17 cellular contexts compared by ENCODE assay signal in the genomic region with DNA sequence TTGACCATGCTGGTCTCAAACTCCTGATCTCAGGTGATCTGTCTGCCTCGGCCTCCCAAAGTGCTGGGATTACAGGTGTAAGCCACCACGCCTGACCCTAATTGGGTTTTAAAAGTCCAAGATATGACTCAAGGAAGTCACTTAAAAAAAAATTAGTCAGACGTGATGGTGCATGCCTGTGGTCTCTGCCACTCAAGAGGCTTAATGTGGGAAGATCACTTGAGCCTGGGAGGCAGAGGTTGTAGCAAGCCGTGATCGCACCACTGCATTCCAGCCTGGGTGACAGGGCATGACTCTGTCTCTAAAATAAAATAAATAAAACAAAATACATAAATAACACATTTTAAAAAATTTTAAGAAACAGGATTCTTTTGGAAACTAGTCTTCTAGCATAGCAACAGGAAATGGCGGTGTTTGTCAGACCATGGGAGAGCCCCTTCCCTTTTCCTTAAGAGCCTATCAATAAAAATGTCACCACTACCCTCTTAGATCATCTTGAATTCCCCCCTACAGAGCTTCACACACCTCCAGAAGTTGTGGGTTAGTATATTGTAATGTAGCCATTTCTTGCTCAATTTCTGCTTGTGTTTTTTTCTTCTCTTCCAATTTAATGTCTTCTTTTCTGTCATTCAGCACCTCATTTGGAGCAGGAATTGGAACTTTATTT. TPM values are rescaled to one million over a fixed set of nuclear protein-coding genes. Genes with fewer than 3 reads are reported as not detected.
DNase-seq lines count a peak whose midpoint lies in the region; ATAC-seq and TF ChIP-seq lines count a peak whose summit lies in the region.
"Had no signal": no experiment of that assay in that cellular context is flagged by ENCODE, and none has a peak within 500 bp of the region (broad histone marks: within the 10 kb centered on the region; RNA-seq: fewer than 3 reads in every experiment).

No MANE protein-coding gene starts in this region.

- ATAC-seq in activated naive CD8-positive, alpha-beta T cell treated with anti-CD3 and anti-CD28 coated beads, Interleukin-2, amount 50 U/mL, for 24 hours: peak; percentile 71
- ATAC-seq in left colon: no peak
- no peak for ATAC-seq in HG03045 (IDR thresholded peaks at IDR 0.05; ENCODE audit: unreplicated experiment)
- ATAC-seq: left lobe of liver; right lobe of liver; stimulated activated memory B cell treated with anti-CD40 and anti-IgM and Interleukin-4, amounts not matched to agents 10 μg/mL and 1 μg/mL and 100 μg/mL, for 72 hours had no signal

- H3K4me1 ChIP-seq in HEK293 (ENCODE audit: control insufficient read depth, insufficient read depth, low read length) (no peaks in the 10 kb centered on the region), vagina (no peaks in the 10 kb centered on the region)
- H3K4me1 ChIP-seq: right lobe of liver had no signal

- H3K27ac ChIP-seq in HEK293 (ENCODE audit: extremely low read depth, low read depth, low read length) (no peak overlapping the region), vagina (no peak overlapping the region)
- H3K27ac ChIP-seq: right lobe of liver had no signal

- DNase-seq in AG10803 (ENCODE audit: low read depth): peak; percentile 66
- DNase-seq in activated naive CD8-positive, alpha-beta T cell treated with anti-CD3 and anti-CD28 coated beads, Interleukin-2, amount 50 U/mL, for 24 hours: no peak
- DNase-seq in kidney epithelial cell (ENCODE audit: low read depth): peak; percentile 69
- DNase-seq in NCI-H1694 treated with DMSO at 0.1 percent for 48 hours (lab: John Stamatoyannopoulos, UW): no peak
- no peak for DNase-seq in left colon
- DNase-seq in vagina (ENCODE audit: extremely low spot score in 2 of 2): no peak
- DNase-seq: activated CD4-positive, CD25-positive, alpha-beta regulatory T cell treated with anti-CD3 and anti-CD28 coated beads, Interleukin-2, amount 50 U/mL, for 72 hours; C1 segment of cervical spinal cord; DND-41; NCI-H1048; right lobe of liver; stimulated activated CD4-positive, alpha-beta T cell treated with anti-CD3 and anti-CD28 coated beads, Interleukin-4, amount 100 ng/mL, for 4 hours had no signal

- no peaks in the 10 kb centered on the region for H3K27me3 Mint-ChIP-seq in activated naive CD8-positive, alpha-beta T cell treated with anti-CD3 and anti-CD28 coated beads, Interleukin-2, amount 50 U/mL, for 24 hours
- H3K27me3 Mint-ChIP-seq: stimulated activated memory B cell treated with anti-CD40 and anti-IgM and Interleukin-4, amounts not matched to agents 10 μg/mL and 1 μg/mL and 100 μg/mL, for 72 hours had no signal

- intact Hi-C loops in left colon (cut with DNase I, micrococcal nuclease) (no loop called here), vagina (cut with DNase I) (no loop called here)

- CTCF ChIA-PET in HEK293 (lab: Yijun Ruan, JAX): interaction anchor here (1.4 kb wide), 1 partner anchor 10 kb away, joined by 3 read pairs; no protein-coding TSS in a partner anchor

- POLR2A ChIA-PET in HEK293 (lab: Yijun Ruan, JAX): no interaction called here

- no peaks in the 10 kb centered on the region for H3K27me3 ChIP-seq in kidney epithelial cell (ENCODE audit: control insufficient read depth, insufficient read depth, low read length)
- H3K27me3 ChIP-seq in vagina: no peaks in the 10 kb centered on the region
- H3K27me3 ChIP-seq: right lobe of liver had no signal

- H3K9me3 ChIP-seq in HEK293 (ENCODE audit: control insufficient read depth, insufficient read depth, low read depth, low read length) (no peaks in the 10 kb centered on the region), vagina (no peaks in the 10 kb centered on the region)
- H3K9me3 ChIP-seq: right lobe of liver had no signal

- no peak overlapping the region for H3K4me3 Mint-ChIP-seq in activated naive CD8-positive, alpha-beta T cell treated with anti-CD3 and anti-CD28 coated beads, Interleukin-2, amount 50 U/mL, for 24 hours
- H3K4me3 Mint-ChIP-seq: nephron; stimulated activated memory B cell treated with anti-CD40 and anti-IgM and Interleukin-4, amounts not matched to agents 10 μg/mL and 1 μg/mL and 100 μg/mL, for 72 hours had no signal

- no peak for TF ChIP-seq CTCF in AG10803 (conservative IDR thresholded peaks at IDR 0.05; ENCODE audit: low read length)
- no peak for TF ChIP-seq CTCF in HEK293 (tag by site-specific recombination; IDR thresholded peaks at IDR 0.05)
- TF ChIP-seq CTCF in kidney epithelial cell (IDR thresholded peaks at IDR 0.05; ENCODE audit: insufficient read depth, low read length, poor library complexity, severe bottlenecking): no peak
- TF ChIP-seq CTCF in vagina (IDR thresholded peaks at IDR 0.05): no peak

- H3K4me1 Mint-ChIP-seq in activated naive CD8-positive, alpha-beta T cell treated with anti-CD3 and anti-CD28 coated beads, Interleukin-2, amount 50 U/mL, for 24 hours: peaks cover 8% of the 10 kb centered on the region
- H3K4me1 Mint-ChIP-seq: stimulated activated memory B cell treated with anti-CD40 and anti-IgM and Interleukin-4, amounts not matched to agents 10 μg/mL and 1 μg/mL and 100 μg/mL, for 72 hours had no signal

- peaks cover 30 to 88% of the 10 kb centered on the region in 2 experiments for H3K36me3 ChIP-seq in HEK293 (ENCODE audit: control insufficient read depth in 2 of 2, insufficient read depth in 1 of 2, low read length in 2 of 2)
- H3K36me3 ChIP-seq in kidney epithelial cell (ENCODE audit: control insufficient read depth, insufficient read depth, low read length): no peaks in the 10 kb centered on the region
- H3K36me3 ChIP-seq in vagina: peaks cover 0 to 51% of the 10 kb centered on the region in 2 donors

- H3K36me3 Mint-ChIP-seq in activated naive CD8-positive, alpha-beta T cell treated with anti-CD3 and anti-CD28 coated beads, Interleukin-2, amount 50 U/mL, for 24 hours (ENCODE audit: low read depth): peaks cover 52% of the 10 kb centered on the region

- H3K4me3 ChIP-seq in AG10803 (ENCODE audit: low read length): no peak overlapping the region
- H3K4me3 ChIP-seq in HEK293 (ENCODE audit: low read depth, low read length): no peak overlapping the region
- H3K4me3 ChIP-seq in kidney epithelial cell (ENCODE audit: low read depth, low read length): no peak overlapping the region
- H3K4me3 ChIP-seq in vagina: no peak overlapping the region
- H3K4me3 ChIP-seq: right lobe of liver had no signal

- H3K27ac Mint-ChIP-seq in activated naive CD8-positive, alpha-beta T cell treated with anti-CD3 and anti-CD28 coated beads, Interleukin-2, amount 50 U/mL, for 24 hours: peak overlapping the region; percentile 35
- H3K27ac Mint-ChIP-seq: stimulated activated memory B cell treated with anti-CD40 and anti-IgM and Interleukin-4, amounts not matched to agents 10 μg/mL and 1 μg/mL and 100 μg/mL, for 72 hours had no signal

- no peak for TF ChIP-seq POLR2A in vagina (IDR thresholded peaks at IDR 0.05)

- H3K9me3 Mint-ChIP-seq in activated naive CD8-positive, alpha-beta T cell treated with anti-CD3 and anti-CD28 coated beads, Interleukin-2, amount 50 U/mL, for 24 hours: no peaks in the 10 kb centered on the region
- H3K9me3 Mint-ChIP-seq: nephron; stimulated activated memory B cell treated with anti-CD40 and anti-IgM and Interleukin-4, amounts not matched to agents 10 μg/mL and 1 μg/mL and 100 μg/mL, for 72 hours had no signal

TF ChIP-seq in HEK293, 187 proteins besides CTCF, POLR2A, EP300 and RAD21 (continues in another document):
- TF ChIP-seq ZFP69B (tag by site-specific recombination; IDR thresholded peaks at IDR 0.05): no peak
- TF ChIP-seq, protein P1, sequence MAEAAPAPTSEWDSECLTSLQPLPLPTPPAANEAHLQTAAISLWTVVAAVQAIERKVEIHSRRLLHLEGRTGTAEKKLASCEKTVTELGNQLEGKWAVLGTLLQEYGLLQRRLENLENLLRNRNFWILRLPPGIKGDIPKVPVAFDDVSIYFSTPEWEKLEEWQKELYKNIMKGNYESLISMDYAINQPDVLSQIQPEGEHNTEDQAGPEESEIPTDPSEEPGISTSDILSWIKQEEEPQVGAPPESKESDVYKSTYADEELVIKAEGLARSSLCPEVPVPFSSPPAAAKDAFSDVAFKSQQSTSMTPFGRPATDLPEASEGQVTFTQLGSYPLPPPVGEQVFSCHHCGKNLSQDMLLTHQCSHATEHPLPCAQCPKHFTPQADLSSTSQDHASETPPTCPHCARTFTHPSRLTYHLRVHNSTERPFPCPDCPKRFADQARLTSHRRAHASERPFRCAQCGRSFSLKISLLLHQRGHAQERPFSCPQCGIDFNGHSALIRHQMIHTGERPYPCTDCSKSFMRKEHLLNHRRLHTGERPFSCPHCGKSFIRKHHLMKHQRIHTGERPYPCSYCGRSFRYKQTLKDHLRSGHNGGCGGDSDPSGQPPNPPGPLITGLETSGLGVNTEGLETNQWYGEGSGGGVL (tag by site-specific recombination; IDR thresholded peaks at IDR 0.05): no peak
- TF ChIP-seq, protein P2, sequence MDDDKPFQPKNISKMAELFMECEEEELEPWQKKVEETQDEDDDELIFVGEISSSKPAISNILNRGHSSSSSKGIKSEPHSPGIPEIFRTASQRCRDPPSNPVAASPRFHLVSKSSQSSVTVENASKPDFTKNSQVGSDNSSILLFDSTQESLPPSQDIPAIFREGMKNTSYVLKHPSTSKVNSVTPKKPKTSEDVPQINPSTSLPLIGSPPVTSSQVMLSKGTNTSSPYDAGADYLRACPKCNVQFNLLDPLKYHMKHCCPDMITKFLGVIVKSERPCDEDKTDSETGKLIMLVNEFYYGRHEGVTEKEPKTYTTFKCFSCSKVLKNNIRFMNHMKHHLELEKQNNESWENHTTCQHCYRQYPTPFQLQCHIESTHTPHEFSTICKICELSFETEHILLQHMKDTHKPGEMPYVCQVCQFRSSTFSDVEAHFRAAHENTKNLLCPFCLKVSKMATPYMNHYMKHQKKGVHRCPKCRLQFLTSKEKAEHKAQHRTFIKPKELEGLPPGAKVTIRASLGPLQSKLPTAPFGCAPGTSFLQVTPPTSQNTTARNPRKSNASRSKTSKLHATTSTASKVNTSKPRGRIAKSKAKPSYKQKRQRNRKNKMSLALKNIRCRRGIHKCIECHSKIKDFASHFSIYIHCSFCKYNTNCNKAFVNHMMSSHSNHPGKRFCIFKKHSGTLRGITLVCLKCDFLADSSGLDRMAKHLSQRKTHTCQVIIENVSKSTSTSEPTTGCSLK (tag by site-specific recombination; IDR thresholded peaks at IDR 0.05): no peak
- TF ChIP-seq, protein P3, sequence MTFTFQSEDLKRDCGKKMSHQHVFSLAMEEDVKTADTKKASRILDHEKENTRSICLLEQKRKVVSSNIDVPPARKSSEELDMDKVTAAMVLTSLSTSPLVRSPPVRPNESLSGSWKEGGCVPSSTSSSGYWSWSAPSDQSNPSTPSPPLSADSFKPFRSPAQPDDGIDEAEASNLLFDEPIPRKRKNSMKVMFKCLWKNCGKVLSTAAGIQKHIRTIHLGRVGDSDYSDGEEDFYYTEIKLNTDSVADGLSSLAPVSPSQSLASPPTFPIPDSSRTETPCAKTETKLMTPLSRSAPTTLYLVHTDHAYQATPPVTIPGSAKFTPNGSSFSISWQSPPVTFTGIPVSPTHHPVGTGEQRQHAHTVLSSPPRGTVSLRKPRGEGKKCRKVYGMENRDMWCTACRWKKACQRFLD (tag by site-specific recombination; IDR thresholded peaks at IDR 0.05): no peak
- peak; percentile 56 for TF ChIP-seq GLIS1 (tag by site-specific recombination; IDR thresholded peaks at IDR 0.05)

RNA-seq across cellular contexts. Expression of gene SFT2D3, which starts 20.1 kb away (rescaled TPM):
- total RNA-seq in kidney epithelial cell: 7.1 and 8.7 TPM in 2 replicates
- 1 to 10 TPM; 8.5 to 9.0 TPM for total RNA-seq in left colon
- total RNA-seq in vagina: 3.7 TPM

RNA-seq across cellular contexts. Expression of gene LIMS2, which starts 46.1 kb away (rescaled TPM):
- total RNA-seq in kidney epithelial cell (2.3 and 4.2 TPM in 2 replicates), left colon (10 to 100 TPM in 1 of 2 donors, 1 to 10 TPM in 1; 9.2 to 50.2 TPM), vagina (44.2 TPM)

Comparison
In these comparisons a context has a peak if more than half of its experiments do, and no peak if none do; other contexts are left out.
1. DNase-seq: peak in AG10803 (single experiment) and kidney epithelial cell (single experiment); none in activated naive CD8-positive, alpha-beta T cell treated with anti-CD3 and anti-CD28 coated beads, Interleukin-2, amount 50 U/mL, for 24 hours (single experiment), NCI-H1694 treated with DMSO at 0.1 percent for 48 hours (single experiment), left colon (0 of 2) and vagina (0 of 2).